Comparison of ENCODE assay signal across 26 cellular contexts in genomic region chr7:79078273-79078672, GRCh38.
"Had no signal": no experiment of that assay in that cellular context is flagged by ENCODE, and none has a peak within 500 bp of the region (broad histone marks: within the 10 kb centered on the region; RNA-seq: fewer than 3 reads in every experiment).

No MANE protein-coding gene starts in this region.

- DNase-seq: colonic mucosa; cortex of kidney; effector CD8-positive, alpha-beta T cell; effector memory CD8-positive, alpha-beta T cell; endodermal cell; erythroblast; esophagus squamous epithelium; foreskin fibroblast; foreskin melanocyte; gastrocnemius medialis; heart left ventricle; hypothalamus; immature natural killer cell; left cardiac atrium; left ventricle myocardium superior; lower lobe of right lung; mesenchymal stem cell; mucosa of descending colon; naive B cell had no signal

- H3K27me3 ChIP-seq: colonic mucosa, esophagus squamous epithelium, gastrocnemius medialis, heart left ventricle, hepatocyte had no signal

- H3K4me3 ChIP-seq: colonic mucosa, esophagus squamous epithelium, gastrocnemius medialis, heart left ventricle, hepatocyte, lower lobe of right lung, mucosa of descending colon had no signal

- H3K27ac ChIP-seq: colonic mucosa, epithelial cell of prostate, esophagus squamous epithelium, gastrocnemius medialis, heart left ventricle, hepatocyte, lower lobe of right lung had no signal

- H3K27me3 Mint-ChIP-seq: dendritic cell treated with granulocyte-macrophage colony-stimulating factor and Interleukin-4, amounts not matched to agents 40 ng/mL and 50 ng/mL, for 4 days; effector memory CD8-positive, alpha-beta T cell had no signal

- H3K9me3 Mint-ChIP-seq: dendritic cell treated with granulocyte-macrophage colony-stimulating factor and Interleukin-4, amounts not matched to agents 40 ng/mL and 50 ng/mL, for 4 days; endodermal cell had no signal

- ATAC-seq: effector memory CD8-positive, alpha-beta T cell; esophagus mucosa; gastrocnemius medialis; heart left ventricle; left cardiac atrium; left ventricle myocardium superior; lower lobe of right lung; mucosa of descending colon had no signal

- H3K4me1 ChIP-seq: colonic mucosa, esophagus squamous epithelium, gastrocnemius medialis, heart left ventricle, lower lobe of right lung had no signal

- H3K36me3 Mint-ChIP-seq: immature natural killer cell, mesothelial cell of epicardium, naive B cell had no signal

- H3K4me3 Mint-ChIP-seq: dendritic cell treated with granulocyte-macrophage colony-stimulating factor and Interleukin-4, amounts not matched to agents 40 ng/mL and 50 ng/mL, for 4 days; effector memory CD8-positive, alpha-beta T cell; endodermal cell; immature natural killer cell; mesothelial cell of epicardium; naive B cell had no signal

- H3K9me3 ChIP-seq: colonic mucosa, esophagus squamous epithelium, gastrocnemius medialis, heart left ventricle, lower lobe of right lung, mucosa of descending colon had no signal

- H3K27ac Mint-ChIP-seq: dendritic cell treated with granulocyte-macrophage colony-stimulating factor and Interleukin-4, amounts not matched to agents 40 ng/mL and 50 ng/mL, for 4 days; effector memory CD8-positive, alpha-beta T cell; endodermal cell; immature natural killer cell; mesothelial cell of epicardium; naive B cell had no signal

- FAIRE-seq: endometrium, keratinocyte had no signal

- H3K36me3 ChIP-seq: colonic mucosa, esophagus squamous epithelium, gastrocnemius medialis, heart left ventricle, lower lobe of right lung had no signal

- H3K4me1 Mint-ChIP-seq: immature natural killer cell, naive B cell had no signal
